Comparison of ENCODE assay signal across 8 cellular contexts in the genomic region with DNA sequence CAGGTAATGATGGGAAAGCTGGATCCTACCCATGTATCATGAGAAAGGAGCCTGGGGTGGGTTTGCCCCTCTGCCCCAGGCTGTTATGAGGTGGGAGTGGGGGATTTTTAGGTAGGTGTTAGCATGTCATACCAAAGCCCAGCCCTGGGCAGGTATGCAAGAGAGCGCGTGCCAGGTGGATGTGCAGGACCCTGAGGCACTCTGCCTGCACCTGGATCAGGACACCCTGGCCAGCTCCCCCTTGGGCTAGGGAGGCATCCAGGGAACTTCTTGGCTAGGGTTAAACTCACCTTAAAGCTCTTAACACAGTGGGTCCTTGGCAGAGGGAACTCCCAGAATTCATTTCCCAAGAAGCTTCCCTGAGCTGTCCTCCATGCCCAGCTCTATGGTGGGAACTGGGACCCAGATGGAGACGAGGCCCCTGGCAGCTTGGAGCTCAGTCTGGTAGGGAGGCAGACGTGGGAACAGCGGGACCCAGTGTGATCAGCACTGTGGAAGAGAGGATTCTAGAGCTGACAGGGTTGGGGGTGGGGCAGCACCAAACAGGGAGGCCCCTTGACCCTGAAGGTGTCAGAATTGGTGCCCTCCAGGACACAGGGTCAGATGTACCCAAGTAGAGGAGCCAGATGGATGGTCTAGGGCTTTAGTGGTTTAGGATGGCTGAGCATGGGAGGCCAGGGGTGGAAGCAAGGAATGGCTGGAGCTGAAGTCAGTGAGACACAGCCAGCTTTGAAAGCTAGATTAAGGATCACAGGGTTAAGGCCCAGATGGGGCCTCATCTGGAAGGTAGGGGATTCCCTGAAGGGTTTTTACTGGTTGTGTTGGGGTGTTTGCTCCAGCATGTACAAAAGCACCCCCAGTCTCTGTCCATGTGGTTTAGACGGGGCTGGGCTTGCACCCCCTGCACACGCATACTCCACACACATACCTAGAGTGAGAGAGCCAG. TPM values are rescaled to one million over a fixed set of nuclear protein-coding genes. Genes with fewer than 3 reads are reported as not detected.
DNase-seq lines count a peak whose midpoint lies in the region; ATAC-seq and TF ChIP-seq lines count a peak whose summit lies in the region.
"Had no signal": no experiment of that assay in that cellular context is flagged by ENCODE, and none has a peak within 500 bp of the region (broad histone marks: within the 10 kb centered on the region; RNA-seq: fewer than 3 reads in every experiment).

No MANE protein-coding gene starts in this region.

- H3K27me3 Mint-ChIP-seq in endothelial cell (ENCODE audit: unreplicated experiment), result peaks cover 26% of the 10 kb centered on the region

- no peaks in the 10 kb centered on the region for H3K79me2 ChIP-seq in MM.1S (ENCODE audit: low read length)

- H3K4me1 ChIP-seq in MM.1S (ENCODE audit: low read length), result peaks cover 36% of the 10 kb centered on the region

- no peaks in the 10 kb centered on the region for H3K9me3 ChIP-seq in MM.1S (replicated peaks; ENCODE audit: insufficient read depth, low read length)

- ATAC-seq in GM21619 (IDR thresholded peaks at IDR 0.05; ENCODE audit: unreplicated experiment), result no peak

- no peaks in the 10 kb centered on the region for H3K9me2 ChIP-seq in MM.1S (replicated peaks; ENCODE audit: insufficient read depth, low read length)

- H3K36me3 Mint-ChIP-seq in endothelial cell (ENCODE audit: low read depth, unreplicated experiment), result peaks cover 18% of the 10 kb centered on the region

- peak overlapping the region; percentile 59; the same call in 1 of the 2 replicates for H3K27ac ChIP-seq in MM.1S (ENCODE audit: low read length)

- POLR2A ChIA-PET in GM10248 (lab: Yijun Ruan, JAX), result interaction anchor here (0.9 to 2.9 kb wide), 7 partner anchors 10 to 21 kb away, joined by 3 to 11 read pairs (median 4); partner anchors contain the start of gene GRK6

- peaks cover 36% of the 10 kb centered on the region for H3F3A ChIP-seq in MM.1S (ENCODE audit: insufficient read depth, low read length)

- H3K27me3 ChIP-seq in MM.1S (replicated peaks; ENCODE audit: insufficient read depth, low read length), result no peaks in the 10 kb centered on the region

- H3K27ac Mint-ChIP-seq in endothelial cell (ENCODE audit: unreplicated experiment), result no peak overlapping the region

- H3K4me2 ChIP-seq in MM.1S (ENCODE audit: low read depth, low read length), result peak overlapping the region; percentile 99; the same call in 1 of the 2 replicates

- H3K4me3 ChIP-seq in MM.1S (ENCODE audit: low read length), result no peak overlapping the region

- peaks cover 12% of the 10 kb centered on the region for H3K4me1 Mint-ChIP-seq in endothelial cell (ENCODE audit: unreplicated experiment)

- H2AFZ ChIP-seq in MM.1S (ENCODE audit: low read length), result no peak overlapping the region

- no peaks in the 10 kb centered on the region for H3K9me3 Mint-ChIP-seq in endothelial cell (ENCODE audit: unreplicated experiment)

- peak overlapping the region; percentile 29 for H3K4me3 Mint-ChIP-seq in endothelial cell (ENCODE audit: unreplicated experiment)

- no peak for TF ChIP-seq CTCF in GM10248 (IDR thresholded peaks at IDR 0.05; ENCODE audit: control extremely low read depth, extremely low read depth, low read depth, missing control alignments)
- no peak for TF ChIP-seq CTCF in MM.1S (IDR thresholded peaks at IDR 0.05; ENCODE audit: low read length)
- TF ChIP-seq CTCF in endothelial cell (IDR thresholded peaks at IDR 0.05; ENCODE audit: unreplicated experiment), result no peak

- H4K20me1 ChIP-seq in MM.1S (ENCODE audit: insufficient read depth, low read length), result no peaks in the 10 kb centered on the region

- no peaks in the 10 kb centered on the region for H3K36me3 ChIP-seq in MM.1S (replicated peaks; ENCODE audit: insufficient read depth, low read length)

- DNase-seq in GM10248 (ENCODE audit: extremely low spot score) (peak; percentile 55), MM.1S (peak; percentile 32), endothelial cell (ENCODE audit: low spot score) (no peak), kidney tubule cell (ENCODE audit: low spot score) (no peak), AG08395 (ENCODE audit: low spot score) (no peak)
- DNase-seq: NCI-H2081 had no signal

- CTCF ChIA-PET in GM10248 (lab: Yijun Ruan, JAX), result interaction anchor here (1.1 to 21.0 kb wide), 11 partner anchors 10 to 330 kb away, joined by 3 to 549 read pairs (median 16); partner anchors contain the start of genes F12 and PFN3

- H3K9ac ChIP-seq in MM.1S (ENCODE audit: low read length), result peak overlapping the region; percentile 83; the same call in 1 of the 2 replicates

RNA-seq across cellular contexts. Expression of gene PRR7, which starts 2.2 kb away (rescaled TPM):
- total RNA-seq in endothelial cell (ENCODE audit: unreplicated experiment), result 0.97 TPM

RNA-seq across cellular contexts. Expression of gene GRK6, which starts 17.9 kb away (rescaled TPM):
- total RNA-seq in endothelial cell (ENCODE audit: unreplicated experiment), result 33.1 TPM

RNA-seq across cellular contexts. Expression of gene DBN1, which starts 29.1 kb away (rescaled TPM):
- 315 TPM for total RNA-seq in endothelial cell (ENCODE audit: unreplicated experiment)

RNA-seq across cellular contexts. Expression of gene F12, which starts 35.0 kb away (rescaled TPM):
- total RNA-seq in endothelial cell (ENCODE audit: unreplicated experiment), result 1.4 TPM

RNA-seq across cellular contexts. Expression of gene PFN3, which starts 43.9 kb away (rescaled TPM):
- total RNA-seq in endothelial cell (ENCODE audit: unreplicated experiment), result not detected
- total RNA-seq: fibroblast of villous mesenchyme had no signal

Comparison
In these comparisons a context has a peak if more than half of its experiments do, and no peak if none do; other contexts are left out.
1. DNase-seq: peak in GM10248 (single experiment) and MM.1S (single experiment); none in endothelial cell (single experiment), kidney tubule cell (single experiment) and AG08395 (single experiment).